1 cellular context compared by ENCODE assay signal in genomic region chr4:112185740-112186670, GRCh38.
TF ChIP-seq lines count a peak whose summit lies in the region.

No MANE protein-coding gene starts in this region.

TF ChIP-seq in GM12878, 131 proteins besides CTCF, POLR2A, EP300 and RAD21:
- TF ChIP-seq ATF2 (IDR thresholded peaks at IDR 0.05; ENCODE audit: low read length) (no peak), CBFB (IDR thresholded peaks at IDR 0.05; ENCODE audit: low read depth) (no peak), TCF12 (IDR thresholded peaks at IDR 0.05; ENCODE audit: low read depth, low read length) (no peak), NFXL1 (IDR thresholded peaks at IDR 0.05; ENCODE audit: borderline replicate concordance) (no peak)
